ENCODE assay signal across 16 cellular contexts in the genomic region with DNA sequence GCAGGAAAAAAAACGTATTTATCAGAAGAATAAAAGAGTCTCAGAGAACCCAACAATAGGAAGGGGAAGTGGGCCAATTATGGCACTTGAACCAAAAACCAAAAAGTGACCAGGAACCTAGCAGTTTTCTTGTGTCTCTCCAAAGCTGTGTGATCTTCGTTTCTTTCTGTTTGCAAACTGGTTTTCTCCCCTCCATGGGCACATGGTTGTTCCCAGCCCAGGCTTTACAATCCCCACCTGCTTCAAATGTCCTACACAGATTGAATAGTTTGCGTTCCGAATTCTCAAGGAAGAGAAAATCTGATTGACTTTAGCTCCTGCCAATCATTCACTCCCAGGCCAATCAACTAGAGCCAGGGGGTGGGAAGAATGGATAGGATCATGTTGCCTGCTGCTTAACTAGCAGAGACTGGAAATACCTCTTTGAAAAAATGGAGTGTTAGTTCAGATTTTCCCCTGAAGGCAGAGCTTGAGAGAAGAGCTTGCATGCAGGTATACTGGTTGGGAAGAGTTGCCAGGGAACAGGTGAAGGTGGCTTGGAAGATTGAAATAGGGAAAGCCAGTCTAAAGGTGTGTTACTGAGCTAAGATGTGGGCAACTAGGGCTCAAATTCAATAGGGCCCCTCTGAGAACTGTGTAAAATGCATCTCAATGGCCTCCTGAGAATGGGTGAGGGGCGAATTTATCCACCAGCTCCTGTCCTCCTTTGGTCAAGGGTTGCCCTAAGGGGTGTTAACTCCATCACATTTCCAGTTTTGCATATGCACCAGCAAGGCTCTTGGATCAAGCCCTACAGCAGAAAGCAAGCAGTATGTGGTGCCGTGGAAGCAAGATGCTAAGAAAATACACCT.
DNase-seq lines count a peak whose midpoint lies in the region; ATAC-seq lines count a peak whose summit lies in the region.
"Had no signal": no experiment of that assay in that cellular context is flagged by ENCODE, and none has a peak within 500 bp of the region (broad histone marks: within the 10 kb centered on the region; RNA-seq: fewer than 3 reads in every experiment).

No MANE protein-coding gene starts in this region.

- DNase-seq in NCI-H2107 (lab: John Stamatoyannopoulos, UW) (peak; percentile 10), SW480 (ENCODE audit: low spot score) (peak; percentile 1), mesendoderm (peak; percentile 92), KBM-7 (no peak)
- DNase-seq in activated CD8-positive, alpha-beta memory T cell treated with anti-CD3 and anti-CD28 coated beads, Interleukin-2, amount 50 U/mL, for 48 hours = no peak
- DNase-seq: activated naive CD4-positive, alpha-beta T cell treated with Interleukin-2 at 50 U/mL for 16 hours; EL; left lung; MM.1S; posterior cingulate gyrus; small intestine; stimulated activated naive CD8-positive, alpha-beta T cell treated with anti-CD3 and anti-CD28 coated beads, Interleukin-15, Interleukin-2, amounts not matched to agents 100 U/mL and 50 U/mL, for 24 hours; SW 1271 had no signal

- in situ Hi-C loops in KBM-7 (cut with MboI; ENCODE audit: low pct_unique_long_range_greater_than_20kb, low sequenced_read_pairs) = no loop called here

- no peak overlapping the region for H4K8ac ChIP-seq in mesendoderm (ENCODE audit: low read depth, low read length)

- H3K23ac ChIP-seq in mesendoderm (ENCODE audit: low read length) = no peak overlapping the region

- no peak overlapping the region for H2BK120ac ChIP-seq in mesendoderm (ENCODE audit: low read depth, low read length)

- H3K4ac ChIP-seq in mesendoderm (ENCODE audit: low read depth, low read length) = no peak overlapping the region

- H3K79me2 ChIP-seq in mesendoderm (ENCODE audit: control insufficient read depth, insufficient read depth, low read length) = no peaks in the 10 kb centered on the region

- H3K27ac ChIP-seq in HUES48 (ENCODE audit: low read depth, low read length) (no peak overlapping the region), mesendoderm (ENCODE audit: low read depth, low read length) (no peak overlapping the region)
- H3K27ac ChIP-seq: left lung had no signal

- no peak overlapping the region for H2AK5ac ChIP-seq in mesendoderm (ENCODE audit: low read length)

- H3K79me1 ChIP-seq in mesendoderm (ENCODE audit: low read length) = no peaks in the 10 kb centered on the region

- H3K27me3 ChIP-seq in HUES48 (ENCODE audit: control insufficient read depth, insufficient read depth, low read length) (no peaks in the 10 kb centered on the region), mesendoderm (ENCODE audit: insufficient read depth, low read length, poor library complexity) (no peaks in the 10 kb centered on the region)

- no peak overlapping the region for H4K5ac ChIP-seq in mesendoderm (ENCODE audit: low read length)

- no CpG with 5 or more reads among the region's 6 CpGs for WGBS in mesendoderm (ENCODE audit: extremely low coverage, insufficient coverage, low lambda C conversion rate)

- H3K4me3 ChIP-seq in HUES48 (ENCODE audit: low read depth, low read length) (peak overlapping the region; percentile 38), mesendoderm (ENCODE audit: low read length) (no peak overlapping the region)
- H3K4me3 ChIP-seq: left lung had no signal

- peak overlapping the region; percentile 28 for H3K56ac ChIP-seq in mesendoderm (ENCODE audit: low read length)

- no peaks in the 10 kb centered on the region for H3K9me3 ChIP-seq in HUES48 (ENCODE audit: control insufficient read depth, insufficient read depth, low read length)
- H3K9me3 ChIP-seq: left lung had no signal

- no peak for ATAC-seq in GM21576 (IDR thresholded peaks at IDR 0.05; ENCODE audit: unreplicated experiment)
- ATAC-seq: esophagus mucosa; left lung; stimulated activated naive CD8-positive, alpha-beta T cell treated with anti-CD3 and anti-CD28 coated beads, Interleukin-15, Interleukin-2, amounts not matched to agents 100 U/mL and 50 U/mL, for 24 hours had no signal

- peaks cover 25% of the 10 kb centered on the region for H3K4me1 ChIP-seq in HUES48 (ENCODE audit: control insufficient read depth, insufficient read depth, low read length)
- peaks cover 3% of the 10 kb centered on the region for H3K4me1 ChIP-seq in mesendoderm (ENCODE audit: control insufficient read depth, low read depth, low read length)
- H3K4me1 ChIP-seq: left lung had no signal

- no peak overlapping the region for H3K4me2 ChIP-seq in mesendoderm (ENCODE audit: low read length)

- H3K9ac ChIP-seq in HUES48 (ENCODE audit: low read depth, low read length) (no peak overlapping the region), mesendoderm (ENCODE audit: low read length) (no peak overlapping the region)

- no peak overlapping the region for H3K18ac ChIP-seq in mesendoderm (ENCODE audit: low read length)

- no peaks in the 10 kb centered on the region for H3K36me3 ChIP-seq in HUES48 (ENCODE audit: control insufficient read depth, insufficient read depth, low read length)
- H3K36me3 ChIP-seq in mesendoderm (ENCODE audit: control insufficient read depth, insufficient read depth, low read length) = no peaks in the 10 kb centered on the region
- H3K36me3 ChIP-seq: left lung had no signal

- H2BK15ac ChIP-seq in mesendoderm (replicated peaks; ENCODE audit: low read depth) = no peak overlapping the region

- H2BK5ac ChIP-seq in mesendoderm (ENCODE audit: low read length) = no peak overlapping the region

Comparison
In these comparisons a context has a peak if more than half of its experiments do, and no peak if none do; other contexts are left out.
1. DNase-seq: peak in NCI-H2107 (single experiment), SW480 (single experiment) and mesendoderm (single experiment); none in activated CD8-positive, alpha-beta memory T cell treated with anti-CD3 and anti-CD28 coated beads, Interleukin-2, amount 50 U/mL, for 48 hours (single experiment) and KBM-7 (single experiment).